In the genomic region with DNA sequence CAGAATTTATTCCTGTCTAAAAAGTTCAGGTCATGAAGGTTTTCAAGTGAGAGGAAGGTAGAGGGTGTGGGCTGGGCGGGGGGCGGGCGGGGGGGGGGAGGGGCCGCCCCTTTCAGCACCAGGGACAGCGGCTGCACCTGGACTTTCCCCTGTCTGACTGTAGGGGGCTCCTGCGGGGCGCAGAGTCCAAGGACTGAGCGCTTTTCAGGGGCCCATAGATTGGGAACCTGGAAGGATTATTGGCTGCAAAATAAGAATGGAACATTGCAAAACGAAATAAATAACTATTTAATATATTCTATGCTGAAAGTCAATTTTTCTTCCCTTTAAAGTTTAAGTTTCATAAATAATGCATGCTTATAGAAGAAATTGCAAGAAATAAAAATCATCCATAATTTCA, we compare ENCODE assay signal across 1 cellular context.
TF ChIP-seq lines count a peak whose summit lies in the region.

No MANE protein-coding gene starts in this region.

TF ChIP-seq in GM12878, 131 proteins besides CTCF, POLR2A, EP300 and RAD21:
- TF ChIP-seq HDAC6 (IDR thresholded peaks at IDR 0.05; ENCODE audit: unreplicated experiment) = no peak
- TF ChIP-seq, protein P1, sequence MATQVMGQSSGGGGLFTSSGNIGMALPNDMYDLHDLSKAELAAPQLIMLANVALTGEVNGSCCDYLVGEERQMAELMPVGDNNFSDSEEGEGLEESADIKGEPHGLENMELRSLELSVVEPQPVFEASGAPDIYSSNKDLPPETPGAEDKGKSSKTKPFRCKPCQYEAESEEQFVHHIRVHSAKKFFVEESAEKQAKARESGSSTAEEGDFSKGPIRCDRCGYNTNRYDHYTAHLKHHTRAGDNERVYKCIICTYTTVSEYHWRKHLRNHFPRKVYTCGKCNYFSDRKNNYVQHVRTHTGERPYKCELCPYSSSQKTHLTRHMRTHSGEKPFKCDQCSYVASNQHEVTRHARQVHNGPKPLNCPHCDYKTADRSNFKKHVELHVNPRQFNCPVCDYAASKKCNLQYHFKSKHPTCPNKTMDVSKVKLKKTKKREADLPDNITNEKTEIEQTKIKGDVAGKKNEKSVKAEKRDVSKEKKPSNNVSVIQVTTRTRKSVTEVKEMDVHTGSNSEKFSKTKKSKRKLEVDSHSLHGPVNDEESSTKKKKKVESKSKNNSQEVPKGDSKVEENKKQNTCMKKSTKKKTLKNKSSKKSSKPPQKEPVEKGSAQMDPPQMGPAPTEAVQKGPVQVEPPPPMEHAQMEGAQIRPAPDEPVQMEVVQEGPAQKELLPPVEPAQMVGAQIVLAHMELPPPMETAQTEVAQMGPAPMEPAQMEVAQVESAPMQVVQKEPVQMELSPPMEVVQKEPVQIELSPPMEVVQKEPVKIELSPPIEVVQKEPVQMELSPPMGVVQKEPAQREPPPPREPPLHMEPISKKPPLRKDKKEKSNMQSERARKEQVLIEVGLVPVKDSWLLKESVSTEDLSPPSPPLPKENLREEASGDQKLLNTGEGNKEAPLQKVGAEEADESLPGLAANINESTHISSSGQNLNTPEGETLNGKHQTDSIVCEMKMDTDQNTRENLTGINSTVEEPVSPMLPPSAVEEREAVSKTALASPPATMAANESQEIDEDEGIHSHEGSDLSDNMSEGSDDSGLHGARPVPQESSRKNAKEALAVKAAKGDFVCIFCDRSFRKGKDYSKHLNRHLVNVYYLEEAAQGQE (IDR thresholded peaks at IDR 0.05; ENCODE audit: low read depth, low read length) = peak; percentile 87
